In genomic region chr12:112813836-112814235, GRCh38 we compare ENCODE assay signal across 1 cellular context.
TF ChIP-seq lines count a peak whose summit lies in the region.

No MANE protein-coding gene starts in this region.

TF ChIP-seq in IMR-90, 13 proteins besides CTCF, POLR2A, EP300 and RAD21 (continued from another document):
- TF ChIP-seq MAZ (IDR thresholded peaks at IDR 0.05; ENCODE audit: borderline replicate concordance, low read depth, low read length) (no peak), RCOR1 (IDR thresholded peaks at IDR 0.05; ENCODE audit: insufficient replicate concordance, low read length) (no peak), MXI1 (IDR thresholded peaks at IDR 0.05; ENCODE audit: borderline replicate concordance, low read depth, low read length) (no peak), USF2 (IDR thresholded peaks at IDR 0.05; ENCODE audit: low read depth, low read length) (no peak), RFX5 (IDR thresholded peaks at IDR 0.05; ENCODE audit: low read depth, low read length) (no peak), SMC3 (IDR thresholded peaks at IDR 0.05; ENCODE audit: low read depth, low read length) (no peak)
- TF ChIP-seq, protein P1, sequence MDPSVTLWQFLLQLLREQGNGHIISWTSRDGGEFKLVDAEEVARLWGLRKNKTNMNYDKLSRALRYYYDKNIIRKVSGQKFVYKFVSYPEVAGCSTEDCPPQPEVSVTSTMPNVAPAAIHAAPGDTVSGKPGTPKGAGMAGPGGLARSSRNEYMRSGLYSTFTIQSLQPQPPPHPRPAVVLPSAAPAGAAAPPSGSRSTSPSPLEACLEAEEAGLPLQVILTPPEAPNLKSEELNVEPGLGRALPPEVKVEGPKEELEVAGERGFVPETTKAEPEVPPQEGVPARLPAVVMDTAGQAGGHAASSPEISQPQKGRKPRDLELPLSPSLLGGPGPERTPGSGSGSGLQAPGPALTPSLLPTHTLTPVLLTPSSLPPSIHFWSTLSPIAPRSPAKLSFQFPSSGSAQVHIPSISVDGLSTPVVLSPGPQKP (IDR thresholded peaks at IDR 0.05; ENCODE audit: borderline replicate concordance, low read depth, low read length), result no peak
